In the genomic region with DNA sequence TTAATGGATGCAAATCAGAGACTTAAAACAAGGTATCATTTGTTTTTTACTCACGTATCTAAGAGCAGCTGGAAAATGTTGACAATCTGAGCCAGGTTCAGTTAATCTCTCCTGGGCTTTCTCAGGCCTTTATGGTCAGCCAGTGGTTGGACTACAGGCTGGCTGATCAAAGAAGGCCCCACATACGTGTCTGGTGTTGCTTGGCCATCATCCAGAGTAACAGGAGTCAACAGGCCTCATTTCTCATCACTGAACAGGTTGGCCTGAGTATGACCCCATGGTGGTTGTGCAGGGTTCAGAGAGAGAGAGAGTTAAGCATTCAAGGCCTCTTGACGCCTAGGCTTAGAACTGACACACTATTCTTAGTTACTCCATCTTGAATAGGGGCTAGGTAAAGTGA, we compare ENCODE assay signal across 25 cellular contexts.
"Had no signal": no experiment of that assay in that cellular context is flagged by ENCODE, and none has a peak within 500 bp of the region (broad histone marks: within the 10 kb centered on the region; RNA-seq: fewer than 3 reads in every experiment).

No MANE protein-coding gene starts in this region.

- H3K4me3 ChIP-seq: body of pancreas, SK-N-MC had no signal

- H3K36me3 ChIP-seq: WERI-Rb-1 had no signal

- H3K4me1 ChIP-seq: body of pancreas had no signal

- DNase-seq: activated CD4-positive, alpha-beta memory T cell treated with anti-CD3 and anti-CD28 coated beads, Interleukin-2, amount 10 ng/mL, durations not matched to agents 7 days and 5 days; activated CD4-positive, alpha-beta T cell treated with anti-CD3 and anti-CD28 coated beads for 36 hours; activated CD4-positive, alpha-beta T cell treated with anti-CD3 and anti-CD28 coated beads, Interleukin-2, amount 50 U/mL, for 1 hour; activated gamma-delta T cell treated with Interleukin-2 at 50 U/mL for 16 hours; activated naive CD4-positive, alpha-beta T cell treated with anti-CD3 and anti-CD28 coated beads, Interleukin-2, amount 10 ng/mL, durations not matched to agents 7 days and 5 days; activated naive CD8-positive, alpha-beta T cell treated with anti-CD3 and anti-CD28 coated beads for 36 hours; activated T-cell treated with anti-CD3 and anti-CD28 coated beads, Interleukin-2, amount 50 U/mL, for 72 hours; anterior cingulate cortex; body of pancreas; IMR-90; KBM-7; MM.1S; NCI-H1105; NCI-H1436; NCI-H1694 treated with DMSO at 0.1 percent for 48 hours; NCI-H2029 treated with DMSO at 0.1 percent for 48 hours; NCI-H345; NCI-H510A; NCI-H526 treated with DMSO at 0.1 percent for 48 hours; NCI-H82; SIG-M5; T-helper 1 cell; WERI-Rb-1 had no signal

- H3K27me3 ChIP-seq: body of pancreas had no signal

- H3K27me3 Mint-ChIP-seq: activated CD4-positive, alpha-beta memory T cell treated with anti-CD3 and anti-CD28 coated beads, Interleukin-2, amount 10 ng/mL, durations not matched to agents 7 days and 5 days; activated naive CD4-positive, alpha-beta T cell treated with anti-CD3 and anti-CD28 coated beads, Interleukin-2, amount 10 ng/mL, durations not matched to agents 7 days and 5 days had no signal

- H3K36me3 Mint-ChIP-seq: activated naive CD4-positive, alpha-beta T cell treated with anti-CD3 and anti-CD28 coated beads, Interleukin-2, amount 10 ng/mL, durations not matched to agents 7 days and 5 days; activated naive CD8-positive, alpha-beta T cell treated with anti-CD3 and anti-CD28 coated beads for 36 hours had no signal

- H3K9me3 Mint-ChIP-seq: activated naive CD4-positive, alpha-beta T cell treated with anti-CD3 and anti-CD28 coated beads, Interleukin-2, amount 10 ng/mL, durations not matched to agents 7 days and 5 days; activated T-helper 2 cell treated with anti-CD3 and anti-CD28 coated beads, Interferon-gamma antibody, Interleukin-2, Interleukin-4, amounts not matched to agents 10 μg/mL and 5 μg/mL and 100 μg/mL, durations not matched to agents 14 hours and 24 hours and 36 hours had no signal

- H3K4me1 Mint-ChIP-seq: activated CD4-positive, alpha-beta memory T cell treated with anti-CD3 and anti-CD28 coated beads, Interleukin-2, amount 10 ng/mL, durations not matched to agents 7 days and 5 days; activated CD4-positive, alpha-beta T cell treated with anti-CD3 and anti-CD28 coated beads for 36 hours; activated naive CD4-positive, alpha-beta T cell treated with anti-CD3 and anti-CD28 coated beads, Interleukin-2, amount 10 ng/mL, durations not matched to agents 7 days and 5 days; activated naive CD8-positive, alpha-beta T cell treated with anti-CD3 and anti-CD28 coated beads for 36 hours had no signal

- H3K9me3 ChIP-seq: body of pancreas had no signal

- H3K27ac ChIP-seq: body of pancreas, SK-N-MC, WERI-Rb-1 had no signal

- ATAC-seq: activated CD4-positive, alpha-beta T cell treated with anti-CD3 and anti-CD28 coated beads for 36 hours; activated T-cell treated with anti-CD3 and anti-CD28 coated beads, Interleukin-2, amount 50 U/mL, for 72 hours; body of pancreas had no signal

- H3K4me3 Mint-ChIP-seq: activated CD4-positive, alpha-beta memory T cell treated with anti-CD3 and anti-CD28 coated beads, Interleukin-2, amount 10 ng/mL, durations not matched to agents 7 days and 5 days; activated CD4-positive, alpha-beta T cell treated with anti-CD3 and anti-CD28 coated beads for 36 hours; activated naive CD4-positive, alpha-beta T cell treated with anti-CD3 and anti-CD28 coated beads, Interleukin-2, amount 10 ng/mL, durations not matched to agents 7 days and 5 days; activated naive CD8-positive, alpha-beta T cell treated with anti-CD3 and anti-CD28 coated beads for 36 hours; activated T-cell treated with anti-CD3 and anti-CD28 coated beads, Interleukin-2, amount 50 U/mL, for 72 hours had no signal

- H3K27ac Mint-ChIP-seq: activated CD4-positive, alpha-beta memory T cell treated with anti-CD3 and anti-CD28 coated beads, Interleukin-2, amount 10 ng/mL, durations not matched to agents 7 days and 5 days; activated CD4-positive, alpha-beta T cell treated with anti-CD3 and anti-CD28 coated beads for 36 hours; activated naive CD4-positive, alpha-beta T cell treated with anti-CD3 and anti-CD28 coated beads, Interleukin-2, amount 10 ng/mL, durations not matched to agents 7 days and 5 days; activated naive CD8-positive, alpha-beta T cell treated with anti-CD3 and anti-CD28 coated beads for 36 hours; activated T-helper 2 cell treated with anti-CD3 and anti-CD28 coated beads, Interferon-gamma antibody, Interleukin-2, Interleukin-4, amounts not matched to agents 10 μg/mL and 5 μg/mL and 100 μg/mL, durations not matched to agents 14 hours and 24 hours and 36 hours had no signal
